In the genomic region with DNA sequence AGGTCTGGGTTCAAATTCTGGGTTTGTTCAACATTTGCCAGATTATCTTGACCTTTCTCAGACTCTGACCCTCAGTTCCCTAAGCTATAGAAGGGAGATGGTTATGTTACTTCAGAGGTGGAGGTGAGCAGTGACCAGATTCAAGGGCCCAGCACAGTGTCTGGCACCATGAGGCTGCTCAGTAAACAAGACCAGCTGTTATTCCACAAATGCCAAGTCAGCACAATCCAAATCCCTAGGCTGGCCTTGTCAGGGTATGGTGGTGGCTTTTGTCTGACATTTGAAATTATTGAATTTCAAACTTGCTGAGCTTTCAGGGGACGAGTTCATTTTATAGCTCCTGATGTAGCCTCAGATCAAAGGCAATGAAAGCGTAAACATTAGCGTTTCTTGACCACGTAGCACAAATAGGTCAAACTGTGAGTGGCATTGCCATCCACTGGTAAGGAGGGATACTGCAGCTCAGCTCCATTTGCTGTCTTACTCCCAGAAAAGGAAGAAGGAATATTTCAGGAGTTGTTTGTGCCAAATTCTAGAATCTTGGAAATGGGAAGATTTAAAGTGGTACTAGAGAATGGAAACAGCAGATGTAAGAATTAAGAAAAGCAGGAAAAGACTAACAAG, we compare ENCODE assay signal across 10 cellular contexts.
DNase-seq lines count a peak whose midpoint lies in the region; ATAC-seq and TF ChIP-seq lines count a peak whose summit lies in the region.
"Had no signal": no experiment of that assay in that cellular context is flagged by ENCODE, and none has a peak within 500 bp of the region (broad histone marks: within the 10 kb centered on the region; RNA-seq: fewer than 3 reads in every experiment).

No MANE protein-coding gene starts in this region.

- H3K27me3 ChIP-seq in MM.1S (replicated peaks; ENCODE audit: insufficient read depth, low read length) (no peaks in the 10 kb centered on the region), brain microvascular endothelial cell (replicated peaks) (no peaks in the 10 kb centered on the region), aorta (ENCODE audit: control insufficient read depth in 1 of 2, insufficient read depth in 2 of 2, low read length in 1 of 2) (no peaks in the 10 kb centered on the region)

- H3F3A ChIP-seq in MM.1S (ENCODE audit: insufficient read depth, low read length): no peaks in the 10 kb centered on the region

- peaks cover 4% of the 10 kb centered on the region for H3K27me3 Mint-ChIP-seq in nephron progenitor cell (ENCODE audit: low read depth, poor library complexity)

- H3K36me3 Mint-ChIP-seq in nephron progenitor cell (ENCODE audit: low read depth): no peaks in the 10 kb centered on the region

- H3K9me3 Mint-ChIP-seq in nephron progenitor cell: no peaks in the 10 kb centered on the region

- H3K4me1 Mint-ChIP-seq in nephron progenitor cell: peaks cover 35% of the 10 kb centered on the region

- intact Hi-C loops in aorta (cut with DNase I): loop anchor here in 1 of 2 donors (1.0 to 5.0 kb wide), 2 partner anchors 63 to 458 kb away; no protein-coding TSS in a partner anchor

- no peaks in the 10 kb centered on the region for H3K36me3 ChIP-seq in MM.1S (replicated peaks; ENCODE audit: insufficient read depth, low read length)
- H3K36me3 ChIP-seq in brain microvascular endothelial cell (replicated peaks): no peaks in the 10 kb centered on the region
- H3K36me3 ChIP-seq in aorta (ENCODE audit: control insufficient read depth in 1 of 2, insufficient read depth in 2 of 2, low read length in 1 of 2): no peaks in the 10 kb centered on the region

- no peak overlapping the region for H3K4me3 ChIP-seq in MM.1S (ENCODE audit: low read length)
- no peak overlapping the region for H3K4me3 ChIP-seq in brain microvascular endothelial cell (ENCODE audit: low read depth, low read length)
- no peak overlapping the region for H3K4me3 ChIP-seq in aorta (ENCODE audit: low read length in 2 of 2)

- WGBS in aorta, 2 donors: 61 to 63% methylated on average over 4 of the region's 4 CpGs

- H2AFZ ChIP-seq in MM.1S (ENCODE audit: low read length): 0 out of 2 replicates have a peak overlapping the region, but pooled peaks have one; percentile 3

- H3K4me1 ChIP-seq in MM.1S (ENCODE audit: low read length) (peaks cover 18% of the 10 kb centered on the region), aorta (ENCODE audit: control insufficient read depth in 1 of 2, insufficient read depth in 2 of 2, low read length in 2 of 2) (no peaks in the 10 kb centered on the region)

- no peak overlapping the region for H3K4me2 ChIP-seq in MM.1S (ENCODE audit: low read depth, low read length)

- ATAC-seq in HG02759 (IDR thresholded peaks at IDR 0.05; ENCODE audit: unreplicated experiment) (no peak), aorta (ENCODE audit: low FRiP score) (no peak), HG03342 (IDR thresholded peaks at IDR 0.05; ENCODE audit: unreplicated experiment) (no peak)

- in situ Hi-C loops in brain microvascular endothelial cell (cut with HindIII; ENCODE audit: low pct_ligation_motif_present, low sequenced_read_pairs): no loop called here

- peak overlapping the region; percentile 31 for H3K27ac Mint-ChIP-seq in nephron progenitor cell

- no peaks in the 10 kb centered on the region for H3K9me2 ChIP-seq in MM.1S (replicated peaks; ENCODE audit: insufficient read depth, low read length)

- DNase-seq in EL (peak; percentile 24), MM.1S (peak; percentile 32), brain microvascular endothelial cell (peak; percentile 20), nephron progenitor cell (no peak), aorta (no peak)
- no peak for DNase-seq in activated effector memory CD4-positive, alpha-beta T cell treated with Interleukin-2 at 50 U/mL for 16 hours
- DNase-seq: activated CD4-positive, CD25-positive, alpha-beta regulatory T cell; kidney glomerular epithelial cell had no signal

- no peak overlapping the region for H3K9ac ChIP-seq in MM.1S (ENCODE audit: low read length)

- H4K20me1 ChIP-seq in MM.1S (ENCODE audit: insufficient read depth, low read length): no peaks in the 10 kb centered on the region

- no peaks in the 10 kb centered on the region for H3K9me3 ChIP-seq in MM.1S (replicated peaks; ENCODE audit: insufficient read depth, low read length)
- no peaks in the 10 kb centered on the region for H3K9me3 ChIP-seq in aorta (ENCODE audit: control insufficient read depth, low read length)

- H3K79me2 ChIP-seq in MM.1S (ENCODE audit: low read length): no peaks in the 10 kb centered on the region

- H3K4me3 Mint-ChIP-seq in nephron progenitor cell: no peak overlapping the region

- peak; percentile 60 for TF ChIP-seq CTCF in MM.1S (IDR thresholded peaks at IDR 0.05; ENCODE audit: low read length)
- TF ChIP-seq CTCF in brain microvascular endothelial cell (IDR thresholded peaks at IDR 0.05; ENCODE audit: low read depth, low read length, missing control alignments): peak; percentile 74
- TF ChIP-seq CTCF in nephron progenitor cell (IDR thresholded peaks at IDR 0.05): peak; percentile 53

- H3K27ac ChIP-seq in MM.1S (ENCODE audit: low read length) (0 out of 2 replicates have a peak overlapping the region, but pooled peaks have one; percentile 11), brain microvascular endothelial cell (no peak overlapping the region), aorta (ENCODE audit: low read depth in 1 of 2, low read length in 2 of 2) (no peak overlapping the region)

Comparison
In these comparisons a context has a peak if more than half of its experiments do, and no peak if none do; other contexts are left out.
1. DNase-seq: peak in EL (single experiment), MM.1S (single experiment) and brain microvascular endothelial cell (single experiment); none in nephron progenitor cell (single experiment), activated effector memory CD4-positive, alpha-beta T cell treated with Interleukin-2 at 50 U/mL for 16 hours (single experiment) and aorta (0 of 2).
2. Peak in every context shown above with its lines, with median percentiles within 50 percentile points of each other: CTCF ChIP-seq.